In genomic region chr2:30621836-30622235, GRCh38 we compare ENCODE assay signal across 23 cellular contexts.
DNase-seq lines count a peak whose midpoint lies in the region; ATAC-seq and TF ChIP-seq lines count a peak whose summit lies in the region.
"Had no signal": no experiment of that assay in that cellular context is flagged by ENCODE, and none has a peak within 500 bp of the region (broad histone marks: within the 10 kb centered on the region; RNA-seq: fewer than 3 reads in every experiment).

No MANE protein-coding gene starts in this region.

- H3K27me3 ChIP-seq in BLaER1 treated with 17β-estradiol and CSF1 and Interleukin-3, amounts not matched to agents 10 nM and 100 nM, result no peaks in the 10 kb centered on the region
- no peaks in the 10 kb centered on the region for H3K27me3 ChIP-seq in H9 (ENCODE audit: insufficient read depth, low read length)
- no peaks in the 10 kb centered on the region for H3K27me3 ChIP-seq in trophoblast cell (ENCODE audit: insufficient read depth, low read length)
- H3K27me3 ChIP-seq: MG63 had no signal

- no peaks in the 10 kb centered on the region for H3K9me3 Mint-ChIP-seq in H9
- no peaks in the 10 kb centered on the region for H3K9me3 Mint-ChIP-seq in activated CD8-positive, alpha-beta T cell treated with anti-CD3 and anti-CD28 coated beads, Interleukin-2, amount 10 ng/mL, durations not matched to agents 7 days and 5 days (ENCODE audit: insufficient read depth)
- peaks cover 9% of the 10 kb centered on the region for H3K9me3 Mint-ChIP-seq in stimulated activated memory B cell treated with anti-CD40 and anti-IgM and Interleukin-4, amounts not matched to agents 10 μg/mL and 1 μg/mL and 100 μg/mL, for 72 hours

- no peak overlapping the region for H3T11ph ChIP-seq in H9 (ENCODE audit: low read length)

- WGBS in H9 (ENCODE audit: extremely low coverage, insufficient read length, low lambda C conversion rate), result no CpG with 5 or more reads among the region's 5 CpGs
- WGBS in trophoblast cell (ENCODE audit: extremely low coverage, insufficient coverage, insufficient read length), result no CpG with 5 or more reads among the region's 5 CpGs

- peak overlapping the region in 5 of 11 experiments; percentile 18 to 75 (median 36); a peak in 9 of 22 replicates for H3K27ac ChIP-seq in BLaER1 treated with 17β-estradiol and CSF1 and Interleukin-3, amounts not matched to agents 10 nM and 100 nM
- no peak overlapping the region for H3K27ac ChIP-seq in H9 (ENCODE audit: insufficient read length, low read depth, low read length)
- peak overlapping the region; percentile 92 for H3K27ac ChIP-seq in trophoblast cell (ENCODE audit: low read depth, low read length)
- H3K27ac ChIP-seq: C4-2B, PC-9, RWPE1 had no signal

- peak overlapping the region; percentile 18 to 90 (median 73); a peak in 19 of 22 replicates for H3K4me2 ChIP-seq in BLaER1 treated with 17β-estradiol and CSF1 and Interleukin-3, amounts not matched to agents 10 nM and 100 nM
- H3K4me2 ChIP-seq in H9 (ENCODE audit: insufficient read depth, insufficient read length, low read length), result no peak overlapping the region
- H3K4me2 ChIP-seq in trophoblast cell (ENCODE audit: low read length), result no peak overlapping the region
- H3K4me2 ChIP-seq: PC-9 had no signal

- H3K4me1 ChIP-seq in BLaER1 treated with 17β-estradiol and CSF1 and Interleukin-3, amounts not matched to agents 10 nM and 100 nM, result peaks cover 10 to 35% (median 18%) of the 10 kb centered on the region in 10 experiments
- no peaks in the 10 kb centered on the region for H3K4me1 ChIP-seq in H9 (ENCODE audit: insufficient read depth, low read length)
- peaks cover 13 to 15% of the 10 kb centered on the region in 2 experiments for H3K4me1 ChIP-seq in trophoblast cell (ENCODE audit: control insufficient read depth in 1 of 2, insufficient read depth in 2 of 2, low read length in 2 of 2)

- no peak overlapping the region for H2BK15ac ChIP-seq in H9 (ENCODE audit: low read depth, low read length)

- H3K79me1 ChIP-seq in H9 (ENCODE audit: insufficient read depth, low read depth, low read length, poor library complexity, severe bottlenecking), result no peaks in the 10 kb centered on the region
- peaks cover 12% of the 10 kb centered on the region for H3K79me1 ChIP-seq in trophoblast cell (ENCODE audit: low read length)

- DNase-seq in H9 (no peak), trophoblast cell (peak; percentile 43 to 65), mesenteric fat pad (ENCODE audit: low spot score) (no peak)
- DNase-seq in activated CD8-positive, alpha-beta T cell treated with anti-CD3 and anti-CD28 coated beads, Interleukin-2, amount 10 ng/mL, durations not matched to agents 7 days and 5 days, result no peak
- DNase-seq: DMS 273 treated with DMSO at 0.1 percent for 48 hours, EL, GF-D8, KBM-7, MG63, NCI-H1048, NCI-H1417, NCI-H1694, NCI-H2081, NCI-H2227 treated with DMSO at 0.1 percent for 48 hours, NCI-H526 treated with DMSO at 0.1 percent for 48 hours, PC-9 had no signal

- H3K4me3 Mint-ChIP-seq in H9, result no peak overlapping the region
- H3K4me3 Mint-ChIP-seq in activated CD8-positive, alpha-beta T cell treated with anti-CD3 and anti-CD28 coated beads, Interleukin-2, amount 10 ng/mL, durations not matched to agents 7 days and 5 days, result peak overlapping the region; percentile 23
- no peak overlapping the region for H3K4me3 Mint-ChIP-seq in stimulated activated memory B cell treated with anti-CD40 and anti-IgM and Interleukin-4, amounts not matched to agents 10 μg/mL and 1 μg/mL and 100 μg/mL, for 72 hours
- H3K4me3 Mint-ChIP-seq: CD8-positive, alpha-beta memory T cell had no signal

- no peak overlapping the region for H4K5ac ChIP-seq in H9 (ENCODE audit: insufficient read length, low read depth, low read length)

- H3K9ac ChIP-seq in BLaER1 treated with 17β-estradiol and CSF1 and Interleukin-3, amounts not matched to agents 10 nM and 100 nM, result peak overlapping the region in 2 of 11 experiments; percentile 14 to 52; a peak in 2 of 22 replicates
- H3K9ac ChIP-seq in H9 (ENCODE audit: extremely low read depth, insufficient read length, low read length), result no peak overlapping the region
- no peak overlapping the region for H3K9ac ChIP-seq in trophoblast cell (ENCODE audit: low read length)

- H2BK120ac ChIP-seq in H9 (ENCODE audit: low read depth, low read length, poor library complexity, severe bottlenecking) (no peak overlapping the region), trophoblast cell (ENCODE audit: insufficient read depth, low read length, poor library complexity) (peak overlapping the region; percentile 76)

- H2BK12ac ChIP-seq in H9 (ENCODE audit: insufficient read length, low read depth, low read length), result no peak overlapping the region
- peak overlapping the region; percentile 74 for H2BK12ac ChIP-seq in trophoblast cell (ENCODE audit: low read length)

- H4K12ac ChIP-seq in trophoblast cell (ENCODE audit: low read depth, low read length), result no peak overlapping the region

- no peak overlapping the region for H3K4ac ChIP-seq in H9 (ENCODE audit: low read depth, low read length)
- H3K4ac ChIP-seq in trophoblast cell (ENCODE audit: low read depth, low read length), result peak overlapping the region; percentile 8

- H3K4me1 Mint-ChIP-seq in H9, result peaks cover 11 to 31% of the 10 kb centered on the region in 2 experiments
- peaks cover 16% of the 10 kb centered on the region for H3K4me1 Mint-ChIP-seq in activated CD8-positive, alpha-beta T cell treated with anti-CD3 and anti-CD28 coated beads, Interleukin-2, amount 10 ng/mL, durations not matched to agents 7 days and 5 days (ENCODE audit: low read depth)
- peaks cover 33% of the 10 kb centered on the region for H3K4me1 Mint-ChIP-seq in stimulated activated memory B cell treated with anti-CD40 and anti-IgM and Interleukin-4, amounts not matched to agents 10 μg/mL and 1 μg/mL and 100 μg/mL, for 72 hours

- no peaks in the 10 kb centered on the region for H3K27me3 Mint-ChIP-seq in H9 (ENCODE audit: low read depth)
- H3K27me3 Mint-ChIP-seq in activated CD8-positive, alpha-beta T cell treated with anti-CD3 and anti-CD28 coated beads, Interleukin-2, amount 10 ng/mL, durations not matched to agents 7 days and 5 days (ENCODE audit: low read depth), result no peaks in the 10 kb centered on the region
- no peaks in the 10 kb centered on the region for H3K27me3 Mint-ChIP-seq in stimulated activated memory B cell treated with anti-CD40 and anti-IgM and Interleukin-4, amounts not matched to agents 10 μg/mL and 1 μg/mL and 100 μg/mL, for 72 hours
- H3K27me3 Mint-ChIP-seq: CD8-positive, alpha-beta memory T cell had no signal

- 0 out of 20 replicates have a peak overlapping the region, but pooled peaks of 1 of the 10 experiments have one; percentile 17 for H3K4me3 ChIP-seq in BLaER1 treated with 17β-estradiol and CSF1 and Interleukin-3, amounts not matched to agents 10 nM and 100 nM
- no peak overlapping the region for H3K4me3 ChIP-seq in trophoblast cell (ENCODE audit: low read depth, low read length)
- H3K4me3 ChIP-seq: MG63, PC-9 had no signal

- no peaks in the 10 kb centered on the region for H3K23me2 ChIP-seq in H9 (ENCODE audit: insufficient read length, low read depth, low read length, poor library complexity, severe bottlenecking)

- H4K8ac ChIP-seq in H9 (replicated peaks; ENCODE audit: insufficient read length, low read depth, low read length) (no peak overlapping the region), trophoblast cell (ENCODE audit: low read depth, low read length) (peak overlapping the region; percentile 56)

- no peak overlapping the region for H2BK5ac ChIP-seq in H9 (ENCODE audit: insufficient read length, low read length)
- H2BK5ac ChIP-seq in trophoblast cell (ENCODE audit: low read depth, low read length, poor library complexity), result peak overlapping the region; percentile 74

- H3K14ac ChIP-seq in H9 (ENCODE audit: insufficient read depth, low read length), result no peak overlapping the region
- peak overlapping the region; percentile 73 for H3K14ac ChIP-seq in trophoblast cell (ENCODE audit: low read length)

- H2AFZ ChIP-seq in H9 (ENCODE audit: low read length) (no peak overlapping the region), trophoblast cell (ENCODE audit: insufficient read depth, low read length, poor library complexity) (no peak overlapping the region)
- H2AFZ ChIP-seq: PC-9 had no signal

- ATAC-seq in activated CD8-positive, alpha-beta T cell treated with anti-CD3 and anti-CD28 coated beads, Interleukin-2, amount 10 ng/mL, durations not matched to agents 7 days and 5 days, result no peak
- no peak for ATAC-seq in HG03439 (IDR thresholded peaks at IDR 0.05; ENCODE audit: unreplicated experiment)
- ATAC-seq in stimulated activated memory B cell treated with anti-CD40 and anti-IgM and Interleukin-4, amounts not matched to agents 10 μg/mL and 1 μg/mL and 100 μg/mL, for 72 hours, result no peak
- ATAC-seq: HepG2 had no signal

- H3K23ac ChIP-seq in H9 (ENCODE audit: insufficient read length, low read depth, low read length) (no peak overlapping the region), trophoblast cell (ENCODE audit: low read length) (no peak overlapping the region)

- POLR2A ChIA-PET in activated CD8-positive, alpha-beta T cell treated with anti-CD3 and anti-CD28 coated beads, Interleukin-2, amount 10 ng/mL, durations not matched to agents 7 days and 5 days (lab: Charles Lee), result interaction anchor here (0.8 kb wide), 1 partner anchor 13 kb away, joined by 3 read pairs; no protein-coding TSS in a partner anchor

- no peak overlapping the region for H2BK20ac ChIP-seq in H9 (ENCODE audit: low read depth, low read length, poor library complexity, severe bottlenecking)

- H2AK5ac ChIP-seq in H9 (ENCODE audit: insufficient read length, low read length) (no peak overlapping the region), trophoblast cell (ENCODE audit: low read length) (peak overlapping the region; percentile 55)

- no peaks in the 10 kb centered on the region for H4K20me1 ChIP-seq in BLaER1 treated with 17β-estradiol and CSF1 and Interleukin-3, amounts not matched to agents 10 nM and 100 nM
- no peaks in the 10 kb centered on the region for H4K20me1 ChIP-seq in H9 (ENCODE audit: control insufficient read depth, insufficient read depth, insufficient read length)

- TF ChIP-seq CTCF in H9 (conservative IDR thresholded peaks at IDR 0.05), result no peak

- peaks cover 6 to 18% (median 10%) of the 10 kb centered on the region in 11 experiments; a peak in 13 of 22 replicates for H3K9me3 ChIP-seq in BLaER1 treated with 17β-estradiol and CSF1 and Interleukin-3, amounts not matched to agents 10 nM and 100 nM (replicated peaks in 1 of 11)
- H3K9me3 ChIP-seq in H9 (ENCODE audit: control insufficient read depth, low read depth, low read length) (no peaks in the 10 kb centered on the region), trophoblast cell (ENCODE audit: insufficient read depth, low read depth, low read length) (no peaks in the 10 kb centered on the region)

- no peaks in the 10 kb centered on the region for H3K79me2 ChIP-seq in H9 (ENCODE audit: insufficient read depth, low read length)
- no peaks in the 10 kb centered on the region for H3K79me2 ChIP-seq in trophoblast cell (ENCODE audit: control insufficient read depth, insufficient read depth, low read length, poor library complexity)

- peaks cover 0 to 15% (median 0%) of the 10 kb centered on the region in 11 experiments; a peak in 1 of 22 replicates for H3K36me3 ChIP-seq in BLaER1 treated with 17β-estradiol and CSF1 and Interleukin-3, amounts not matched to agents 10 nM and 100 nM
- no peaks in the 10 kb centered on the region for H3K36me3 ChIP-seq in trophoblast cell (ENCODE audit: control insufficient read depth in 1 of 2, insufficient read depth in 2 of 2, low read length in 2 of 2)
- H3K36me3 ChIP-seq: MG63 had no signal

- no peak overlapping the region for H4K91ac ChIP-seq in H9 (ENCODE audit: insufficient read length, low read depth, low read length)
- peak overlapping the region; percentile 82 for H4K91ac ChIP-seq in trophoblast cell (ENCODE audit: low read depth, low read length)

- CTCF ChIA-PET in activated CD8-positive, alpha-beta T cell treated with anti-CD3 and anti-CD28 coated beads, Interleukin-2, amount 10 ng/mL, durations not matched to agents 7 days and 5 days (lab: Charles Lee), result interaction anchor here (1.5 to 3.4 kb wide), 3 partner anchors 90 to 457 kb away, joined by 4 to 16 read pairs (median 6); no protein-coding TSS in a partner anchor

- H3K27ac Mint-ChIP-seq in H9, result peak overlapping the region in 2 of 3 experiments; percentile 1 to 50; a peak in 3 of 7 replicates
- peak overlapping the region; percentile 65 for H3K27ac Mint-ChIP-seq in activated CD8-positive, alpha-beta T cell treated with anti-CD3 and anti-CD28 coated beads, Interleukin-2, amount 10 ng/mL, durations not matched to agents 7 days and 5 days
- no peak overlapping the region for H3K27ac Mint-ChIP-seq in stimulated activated memory B cell treated with anti-CD40 and anti-IgM and Interleukin-4, amounts not matched to agents 10 μg/mL and 1 μg/mL and 100 μg/mL, for 72 hours

- peaks cover 8 to 20% (median 16%) of the 10 kb centered on the region in 3 experiments for H3K36me3 Mint-ChIP-seq in H9 (ENCODE audit: insufficient read depth in 1 of 3, low read depth in 3 of 3)
- peaks cover 19% of the 10 kb centered on the region for H3K36me3 Mint-ChIP-seq in activated CD8-positive, alpha-beta T cell treated with anti-CD3 and anti-CD28 coated beads, Interleukin-2, amount 10 ng/mL, durations not matched to agents 7 days and 5 days (ENCODE audit: low read depth)
- H3K36me3 Mint-ChIP-seq in stimulated activated memory B cell treated with anti-CD40 and anti-IgM and Interleukin-4, amounts not matched to agents 10 μg/mL and 1 μg/mL and 100 μg/mL, for 72 hours, result peaks cover 38% of the 10 kb centered on the region

- no peak overlapping the region for H3K56ac ChIP-seq in H9 (ENCODE audit: insufficient read length, low read depth, low read length)

- H3K18ac ChIP-seq in H9 (ENCODE audit: insufficient read length, low read depth, low read length) (no peak overlapping the region), trophoblast cell (ENCODE audit: low read length) (peak overlapping the region; percentile 2)

Comparison
In these comparisons a context has a peak if more than half of its experiments do, and no peak if none do; other contexts are left out.
1. H3K4me2 ChIP-seq: peak in BLaER1 treated with 17β-estradiol and CSF1 and Interleukin-3, amounts not matched to agents 10 nM and 100 nM (11 of 11); none in H9 (single experiment) and trophoblast cell (single experiment).
2. DNase-seq: peak in trophoblast cell (2 of 2); none in H9 (single experiment), activated CD8-positive, alpha-beta T cell treated with anti-CD3 and anti-CD28 coated beads, Interleukin-2, amount 10 ng/mL, durations not matched to agents 7 days and 5 days (single experiment) and mesenteric fat pad (single experiment).